ENCODE assay signal across 25 cellular contexts in genomic region chr3:48702320-48702921, GRCh38. TPM values are rescaled to one million over a fixed set of nuclear protein-coding genes. Genes with fewer than 3 reads are reported as not detected.
DNase-seq lines count a peak whose midpoint lies in the region; ATAC-seq, FAIRE-seq and TF ChIP-seq lines count a peak whose summit lies in the region.
"Had no signal": no experiment of that assay in that cellular context is flagged by ENCODE, and none has a peak within 500 bp of the region (broad histone marks: within the 10 kb centered on the region; RNA-seq: fewer than 3 reads in every experiment).

No MANE protein-coding gene starts in this region.

- peak overlapping the region; percentile 10; the same call in 1 of the 2 replicates for H3K4me2 ChIP-seq in HCT116 (ENCODE audit: low read length)
- peak overlapping the region; percentile 58 to 61 for H3K4me2 ChIP-seq in H1 (ENCODE audit: insufficient read depth in 1 of 2, low read depth in 2 of 2, low read length in 2 of 2)
- H3K4me2 ChIP-seq: BLaER1, SK-N-SH had no signal

- H3K4me3 ChIP-seq in HCT116 (replicated peaks in 1 of 2; ENCODE audit: low read depth in 1 of 2, low read length in 2 of 2) (no peak overlapping the region), H1 (ENCODE audit: extremely low read depth in 1 of 4, insufficient read depth in 2 of 4, low read depth in 3 of 4, low read length in 4 of 4) (peak overlapping the region in 1 of 4 experiments; percentile 42; a peak in 2 of 8 replicates), spleen (no peak overlapping the region)
- H3K4me3 ChIP-seq: adrenal gland, BLaER1, HAP-1, vagina had no signal

- H3K56ac ChIP-seq in H1 (replicated peaks; ENCODE audit: insufficient read length, low read depth, low read length) = no peak overlapping the region

- H3K27me3 ChIP-seq in HCT116 (ENCODE audit: insufficient read depth, low read length) = no peaks in the 10 kb centered on the region
- H3K27me3 ChIP-seq in H1 (replicated peaks in 1 of 4; ENCODE audit: control insufficient read depth in 3 of 4, extremely low read depth in 1 of 4, insufficient read depth in 3 of 4, low read length in 3 of 4) = no peaks in the 10 kb centered on the region
- no peaks in the 10 kb centered on the region for H3K27me3 ChIP-seq in spleen (replicated peaks in 1 of 7)
- H3K27me3 ChIP-seq: adrenal gland, BLaER1, vagina had no signal

- H3K18ac ChIP-seq in H1 (ENCODE audit: extremely low read depth, low read length) = no peak overlapping the region

- DNase-seq in activated naive CD4-positive, alpha-beta T cell treated with Interleukin-2 at 50 U/mL for 16 hours = no peak
- DNase-seq in HCT116 (ENCODE audit: low read depth, low spot score) (no peak), H1 (ENCODE audit: low read depth in 1 of 2, low spot score in 2 of 2) (no peak), spleen (peak; percentile 25), NCI-H1694 treated with DMSO at 0.1 percent for 48 hours (lab: John Stamatoyannopoulos, UW) (no peak)
- DNase-seq: activated B cell treated with CpG ODN at 0.5 μM for 24 hours; adrenal gland; DMS 273 treated with DMSO at 0.1 percent for 48 hours; foreskin fibroblast; hypothalamus; kidney glomerular epithelial cell; NCI-H1417; NCI-H2107; NCI-H524 treated with DMSO at 0.1 percent for 48 hours; SK-N-SH; small intestine; stimulated activated CD4-positive, alpha-beta T cell treated with anti-CD3 and anti-CD28 coated beads, Interleukin-4, amount 100 ng/mL, for 1 hour had no signal

- no TSS peak for BruUV-seq in HCT116 (replicated peaks; lab: Mats Ljungman, UMichigan)

- POLR2A ChIA-PET in HCT116 (lab: Charles Lee) = no interaction called here
- POLR2A ChIA-PET in H1 (lab: Charles Lee; ENCODE audit: partially characterized antibody) = interaction anchor here (0.9 to 13.3 kb wide), 3 partner anchors 9 to 54 kb away, joined by 3 to 187 read pairs (median 5); partner anchors contain the start of gene IP6K2

- no peak overlapping the region for H3K23ac ChIP-seq in H1 (ENCODE audit: insufficient read length)

- H2AK5ac ChIP-seq in H1 (ENCODE audit: low read depth, low read length) = no peak overlapping the region

- ATAC-seq in HCT116 (peak; percentile 9; the same call in 1 of the 2 replicates), GM19463 (IDR thresholded peaks at IDR 0.05; ENCODE audit: unreplicated experiment) (no peak), HG03280 (IDR thresholded peaks at IDR 0.05; ENCODE audit: unreplicated experiment) (no peak)

- TF ChIP-seq POLR2A in HCT116 (IDR thresholded peaks at IDR 0.05; ENCODE audit: borderline replicate concordance, extremely low read depth, insufficient read depth, insufficient read length) (no peak), H1 (IDR thresholded peaks at IDR 0.05; ENCODE audit: control extremely low read depth in 1 of 2, low read depth in 2 of 2, low read length in 2 of 2) (0 out of 3 replicates have a peak, but pooled peaks of 1 of the 2 experiments have one; percentile 19), spleen (IDR thresholded peaks at IDR 0.05) (no peak)

- H3K4me1 ChIP-seq in HCT116 (ENCODE audit: control insufficient read depth in 1 of 2, insufficient read depth in 2 of 2, low read length in 2 of 2) = peaks cover 14 to 33% of the 10 kb centered on the region in 2 experiments
- peaks cover 0 to 6% (median 3%) of the 10 kb centered on the region in 4 experiments; a peak in 5 of 7 replicates for H3K4me1 ChIP-seq in H1 (replicated peaks in 1 of 4; ENCODE audit: control insufficient read depth in 3 of 4, insufficient read depth in 4 of 4, low read length in 3 of 4)
- peaks cover 0 to 91% (median 28%) of the 10 kb centered on the region in 6 donors for H3K4me1 ChIP-seq in spleen
- H3K4me1 ChIP-seq: BLaER1 had no signal

- H3K36me3 ChIP-seq in HCT116 (ENCODE audit: control insufficient read depth in 1 of 2, insufficient read depth in 2 of 2, low read length in 2 of 2) (peaks cover 20 to 28% of the 10 kb centered on the region in 2 experiments), H1 (ENCODE audit: control insufficient read depth in 2 of 4, insufficient read depth in 4 of 4, low read length in 3 of 4) (peaks cover 2 to 44% (median 11%) of the 10 kb centered on the region in 4 experiments; a peak in 5 of 8 replicates), spleen (peaks cover 0 to 86% (median 28%) of the 10 kb centered on the region in 6 donors)
- H3K36me3 ChIP-seq: vagina had no signal

- TF ChIP-seq EP300 in H1 (IDR thresholded peaks at IDR 0.05; ENCODE audit: borderline replicate concordance in 1 of 2, low read depth in 2 of 2, low read length in 2 of 2) = no peak

- H3K27ac Mint-ChIP-seq in activated naive CD4-positive, alpha-beta T cell treated with anti-CD3 and anti-CD28 coated beads, Interleukin-2, amount 50 U/mL, for 24 hours = peak overlapping the region; percentile 3
- H3K27ac Mint-ChIP-seq: activated B cell treated with CpG ODN at 0.5 μM for 24 hours, nephron had no signal

- intact Hi-C loops in HCT116 (cut with micrococcal nuclease) = no loop called here
- intact Hi-C loops in spleen (cut with DNase I; ENCODE audit: low total_unique reads) = no loop called here

- peaks cover 4% of the 10 kb centered on the region for H3K36me3 Mint-ChIP-seq in activated naive CD4-positive, alpha-beta T cell treated with anti-CD3 and anti-CD28 coated beads, Interleukin-2, amount 50 U/mL, for 24 hours

- no peak overlapping the region for H3K14ac ChIP-seq in H1 (ENCODE audit: insufficient read length)

- TF ChIP-seq RAD21 in HCT116 (IDR thresholded peaks at IDR 0.05; ENCODE audit: low read depth) (no peak), H1 (IDR thresholded peaks at IDR 0.05 in 1 of 2, conservative IDR thresholded peaks at IDR 0.05 in 1 of 2; ENCODE audit: low read depth in 2 of 2, low read length in 2 of 2) (no peak)

- no peak overlapping the region for H2BK20ac ChIP-seq in H1 (ENCODE audit: low read length)

- WGBS in H1 (ENCODE audit: extremely low coverage in 1 of 2, insufficient coverage in 1 of 2, insufficient read length in 1 of 2, insufficient replicate concordance in 2 of 2, low coverage in 1 of 2, low lambda C conversion rate in 2 of 2, missing lambda C conversion rate in 1 of 2), 2 experiments = 57% methylated on average over 6 of the region's 6 CpGs; no CpG with 5 or more reads in 1 of the 2 experiments
- WGBS in spleen, 5 donors = 81 to 87% (median 82%) methylated on average over 6 of the region's 6 CpGs

- CTCF ChIA-PET in HCT116 (lab: Charles Lee) (no interaction called here), H1 (lab: Charles Lee; ENCODE audit: partially characterized antibody) (interaction anchor here (0.6 kb wide), 2 partner anchors 35 to 37 kb away, joined by 3 read pairs; no protein-coding TSS in a partner anchor)

- no peaks in the 10 kb centered on the region for H3K9me3 ChIP-seq in HCT116 (ENCODE audit: control insufficient read depth in 1 of 2, insufficient read depth in 1 of 2, low read depth in 1 of 2, low read length in 2 of 2)
- no peaks in the 10 kb centered on the region for H3K9me3 ChIP-seq in H1 (ENCODE audit: insufficient read depth in 2 of 2, low read depth in 1 of 2, low read length in 1 of 2)
- H3K9me3 ChIP-seq in spleen = no peaks in the 10 kb centered on the region
- H3K9me3 ChIP-seq: adrenal gland, BLaER1, HAP-1, SK-N-SH, vagina had no signal

- H2BK5ac ChIP-seq in H1 (ENCODE audit: low read depth, low read length) = peak overlapping the region; percentile 62; the same call in 1 of the 2 replicates

- no peaks in the 10 kb centered on the region for H3K23me2 ChIP-seq in H1 (ENCODE audit: low read depth, low read length)

- no peak overlapping the region for H3K4ac ChIP-seq in H1 (replicated peaks; ENCODE audit: insufficient read length, low read depth, low read length)

- TF ChIP-seq CTCF in HCT116 (IDR thresholded peaks at IDR 0.05 in 2 of 3, conservative IDR thresholded peaks at IDR 0.05 in 1 of 3; ENCODE audit: borderline replicate concordance in 1 of 3, insufficient read depth in 1 of 3, low read depth in 2 of 3, low read length in 2 of 3) = no peak
- no peak for TF ChIP-seq CTCF in H1 (IDR thresholded peaks at IDR 0.05; ENCODE audit: control extremely low read depth in 1 of 3, insufficient read depth in 1 of 3, low read depth in 1 of 3, low read length in 3 of 3)
- no peak for TF ChIP-seq CTCF in spleen (IDR thresholded peaks at IDR 0.05 in 8 of 11, conservative IDR thresholded peaks at IDR 0.05 in 3 of 11)

- H3K27me3 Mint-ChIP-seq in activated naive CD4-positive, alpha-beta T cell treated with anti-CD3 and anti-CD28 coated beads, Interleukin-2, amount 50 U/mL, for 24 hours = no peaks in the 10 kb centered on the region
- H3K27me3 Mint-ChIP-seq: activated B cell treated with CpG ODN at 0.5 μM for 24 hours had no signal

- no peak overlapping the region for H2BK120ac ChIP-seq in H1 (replicated peaks; ENCODE audit: low read depth, low read length)

- H2BK15ac ChIP-seq in H1 (ENCODE audit: low read length) = no peak overlapping the region

- no peak overlapping the region for H3K9ac ChIP-seq in HCT116 (ENCODE audit: low read length)
- H3K9ac ChIP-seq in H1 (replicated peaks in 1 of 4; ENCODE audit: extremely low read depth in 1 of 4, low read depth in 3 of 4, low read length in 3 of 4) = no peak overlapping the region
- H3K9ac ChIP-seq: BLaER1, parathyroid adenoma, SK-N-SH had no signal

- H2BK12ac ChIP-seq in H1 (ENCODE audit: low read depth, low read length) = no peak overlapping the region

- H4K5ac ChIP-seq in H1 (ENCODE audit: insufficient read length, low read depth, low read length) = no peak overlapping the region

- FAIRE-seq in H1 (lab: Jason Lieb, UNC) = no peak
- FAIRE-seq: small intestine had no signal

- H3K9me3 Mint-ChIP-seq in activated naive CD4-positive, alpha-beta T cell treated with anti-CD3 and anti-CD28 coated beads, Interleukin-2, amount 50 U/mL, for 24 hours = no peaks in the 10 kb centered on the region
- H3K9me3 Mint-ChIP-seq: activated B cell treated with CpG ODN at 0.5 μM for 24 hours, nephron had no signal

- H3K27ac ChIP-seq in HCT116 (ENCODE audit: low read depth, low read length) (no peak overlapping the region), H1 (ENCODE audit: low read depth, low read length) (peak overlapping the region; percentile 25; the same call in 1 of the 2 replicates), spleen (no peak overlapping the region)
- H3K27ac ChIP-seq: BLaER1, parathyroid adenoma, vagina had no signal

- peaks cover 2% of the 10 kb centered on the region for H3K79me1 ChIP-seq in H1 (ENCODE audit: low read depth, low read length)

- H2AFZ ChIP-seq in HCT116 (ENCODE audit: low read depth, low read length, poor library complexity, severe bottlenecking) (no peak overlapping the region), H1 (ENCODE audit: low read length) (no peak overlapping the region)
- H2AFZ ChIP-seq: parathyroid adenoma had no signal

- no peak overlapping the region for H3K4me3 Mint-ChIP-seq in activated naive CD4-positive, alpha-beta T cell treated with anti-CD3 and anti-CD28 coated beads, Interleukin-2, amount 50 U/mL, for 24 hours
- H3K4me3 Mint-ChIP-seq: activated B cell treated with CpG ODN at 0.5 μM for 24 hours, nephron had no signal

- no peak overlapping the region for H4K91ac ChIP-seq in H1 (replicated peaks; ENCODE audit: insufficient read length, low read length)

- peaks cover 32% of the 10 kb centered on the region; the same call in 1 of the 2 replicates for H4K20me1 ChIP-seq in HCT116 (ENCODE audit: insufficient read depth)
- peaks cover 10 to 21% of the 10 kb centered on the region in 2 experiments for H4K20me1 ChIP-seq in H1 (replicated peaks in 1 of 2; ENCODE audit: control insufficient read depth in 1 of 2, insufficient read depth in 2 of 2, low read length in 2 of 2)

- peaks cover 50% of the 10 kb centered on the region for H3K4me1 Mint-ChIP-seq in activated naive CD4-positive, alpha-beta T cell treated with anti-CD3 and anti-CD28 coated beads, Interleukin-2, amount 50 U/mL, for 24 hours
- H3K4me1 Mint-ChIP-seq: nephron had no signal

- H4K8ac ChIP-seq in H1 (ENCODE audit: extremely low read depth, insufficient read depth, low read length) = no peak overlapping the region

- RAD21 ChIA-PET in HCT116 (lab: Charles Lee; ENCODE audit: low non-redundant PET in 1 of 2, low total read pairs in 2 of 2, uncharacterized antibody in 2 of 2, unreplicated experiment in 2 of 2) = no interaction called here

- no peaks in the 10 kb centered on the region for H3K9me2 ChIP-seq in HCT116 (ENCODE audit: insufficient read depth)
- H3K9me2 ChIP-seq: SK-N-SH had no signal

- peaks cover 100% of the 10 kb centered on the region for H3K79me2 ChIP-seq in HCT116 (ENCODE audit: insufficient read depth, low read length)
- H3K79me2 ChIP-seq in H1 (ENCODE audit: control insufficient read depth in 1 of 2, insufficient read depth in 2 of 2, low read length in 2 of 2) = peaks cover 46 to 93% of the 10 kb centered on the region in 2 experiments

RNA-seq across cellular contexts. Expression of gene IP6K2, which starts 14.6 kb away (rescaled TPM):
- 89.5 TPM for total RNA-seq in HCT116 (2021; ENCODE audit: unreplicated experiment)
- 115 and 121 TPM in 2 replicates for polyA plus RNA-seq in HCT116 (2012)
- 89.4 and 95.8 TPM in 2 replicates for total RNA-seq in H1 (2021; fragmentation: NEBNext Ultra II Directional; extraction: Animal tissue kit (Norgen Biotek cat#: 25700))
- polyA plus RNA-seq in H1 (2011; rRNA removed) = 144 and 166 TPM in 2 replicates
- 147 TPM for polyA plus RNA-seq in H1 (2011; cell fraction: cytosol; rRNA removed)
- polyA plus RNA-seq in H1 (2011; cell fraction: nucleus; rRNA removed) = 343 TPM
- 107 to 124 TPM (median 113 TPM) in 4 replicates for polyA plus RNA-seq in H1 (2012, experiment 1 of 2)
- polyA plus RNA-seq in H1 (2012, experiment 2 of 2) = 81.5 TPM
- polyA plus RNA-seq in H1 (2013, experiment 1 of 2) = 118 TPM
- 106 TPM for polyA plus RNA-seq in H1 (2013, experiment 2 of 2)
- 89.4 and 110 TPM in 2 replicates for polyA minus RNA-seq in H1 (2011; rRNA and poly(A)+ RNA removed)
- 53.8 TPM for polyA minus RNA-seq in H1 (2011; cell fraction: cytosol; rRNA and poly(A)+ RNA removed)
- polyA minus RNA-seq in H1 (2011; cell fraction: nucleus; rRNA and poly(A)+ RNA removed) = 90.6 TPM
- total RNA-seq in spleen = 100 to 1,000 TPM in 1 of 7 donors, 10 to 100 TPM in 6; 62.1 to 105 (median 74.8) TPM
- 10 to 100 TPM; 64.8 to 81.5 (median 79.1) TPM for polyA plus RNA-seq in spleen

RNA-seq across cellular contexts. Expression of gene NCKIPSD, which starts 16.7 kb away (rescaled TPM):
- total RNA-seq in HCT116 (2021; ENCODE audit: unreplicated experiment) (36.9 TPM), spleen (10 to 100 TPM; 13.5 to 33.9 (median 19.9) TPM)
- polyA plus RNA-seq in HCT116 (2012) = 58.4 and 80.7 TPM in 2 replicates
- total RNA-seq in H1 (2021; fragmentation: NEBNext Ultra II Directional; extraction: Animal tissue kit (Norgen Biotek cat#: 25700)) = 31.7 and 34.7 TPM in 2 replicates
- polyA plus RNA-seq in H1 (2011; rRNA removed) (91.8 and 114 TPM in 2 replicates), spleen (10 to 100 TPM in 1 of 3 donors, 1 to 10 TPM in 2; 5.9 to 10.3 (median 6.3) TPM)
- 64.6 TPM for polyA plus RNA-seq in H1 (2011; cell fraction: cytosol; rRNA removed)
- 127 TPM for polyA plus RNA-seq in H1 (2011; cell fraction: nucleus; rRNA removed)
- polyA plus RNA-seq in H1 (2012, experiment 1 of 2) = 20.3 to 43.2 TPM (median 36.1 TPM) in 4 replicates
- 31.2 TPM for polyA plus RNA-seq in H1 (2012, experiment 2 of 2)
- 19.0 TPM for polyA plus RNA-seq in H1 (2013, experiment 1 of 2)
- polyA plus RNA-seq in H1 (2013, experiment 2 of 2) = 19.0 TPM
- polyA minus RNA-seq in H1 (2011; rRNA and poly(A)+ RNA removed) = 47.8 and 85.2 TPM in 2 replicates
- 45.2 TPM for polyA minus RNA-seq in H1 (2011; cell fraction: cytosol; rRNA and poly(A)+ RNA removed)
- polyA minus RNA-seq in H1 (2011; cell fraction: nucleus; rRNA and poly(A)+ RNA removed) = 48.5 TPM

RNA-seq across cellular contexts. Expression of gene CELSR3, which starts 39.7 kb away (rescaled TPM):
- 7.8 TPM for total RNA-seq in HCT116 (2021; ENCODE audit: unreplicated experiment)
- 6.3 and 6.8 TPM in 2 replicates for polyA plus RNA-seq in HCT116 (2012)
- total RNA-seq in H1 (2021; fragmentation: NEBNext Ultra II Directional; extraction: Animal tissue kit (Norgen Biotek cat#: 25700)) = 26.7 and 29.5 TPM in 2 replicates
- 11.6 and 17.5 TPM in 2 replicates for polyA plus RNA-seq in H1 (2011; rRNA removed)
- 11.5 TPM for polyA plus RNA-seq in H1 (2011; cell fraction: cytosol; rRNA removed)
- 57.7 TPM for polyA plus RNA-seq in H1 (2011; cell fraction: nucleus; rRNA removed)
- polyA plus RNA-seq in H1 (2012, experiment 1 of 2) = 16.1 to 23.3 TPM (median 21.1 TPM) in 4 replicates
- 19.3 TPM for polyA plus RNA-seq in H1 (2012, experiment 2 of 2)
- polyA plus RNA-seq in H1 (2013, experiment 1 of 2) = 17.3 TPM
- polyA plus RNA-seq in H1 (2013, experiment 2 of 2) = 14.2 TPM
- 26.2 and 26.5 TPM in 2 replicates for polyA minus RNA-seq in H1 (2011; rRNA and poly(A)+ RNA removed)
- 20.9 TPM for polyA minus RNA-seq in H1 (2011; cell fraction: cytosol; rRNA and poly(A)+ RNA removed)
- 30.1 TPM for polyA minus RNA-seq in H1 (2011; cell fraction: nucleus; rRNA and poly(A)+ RNA removed)
- 1 to 10 TPM in 6 of 7 donors, under 1 TPM in 1; 0.56 to 2.7 (median 1.8) TPM for total RNA-seq in spleen
- 1 to 10 TPM in 2 of 3 donors, under 1 TPM in 1; 0.89 to 2.5 (median 2.0) TPM for polyA plus RNA-seq in spleen
